In the genomic region with DNA sequence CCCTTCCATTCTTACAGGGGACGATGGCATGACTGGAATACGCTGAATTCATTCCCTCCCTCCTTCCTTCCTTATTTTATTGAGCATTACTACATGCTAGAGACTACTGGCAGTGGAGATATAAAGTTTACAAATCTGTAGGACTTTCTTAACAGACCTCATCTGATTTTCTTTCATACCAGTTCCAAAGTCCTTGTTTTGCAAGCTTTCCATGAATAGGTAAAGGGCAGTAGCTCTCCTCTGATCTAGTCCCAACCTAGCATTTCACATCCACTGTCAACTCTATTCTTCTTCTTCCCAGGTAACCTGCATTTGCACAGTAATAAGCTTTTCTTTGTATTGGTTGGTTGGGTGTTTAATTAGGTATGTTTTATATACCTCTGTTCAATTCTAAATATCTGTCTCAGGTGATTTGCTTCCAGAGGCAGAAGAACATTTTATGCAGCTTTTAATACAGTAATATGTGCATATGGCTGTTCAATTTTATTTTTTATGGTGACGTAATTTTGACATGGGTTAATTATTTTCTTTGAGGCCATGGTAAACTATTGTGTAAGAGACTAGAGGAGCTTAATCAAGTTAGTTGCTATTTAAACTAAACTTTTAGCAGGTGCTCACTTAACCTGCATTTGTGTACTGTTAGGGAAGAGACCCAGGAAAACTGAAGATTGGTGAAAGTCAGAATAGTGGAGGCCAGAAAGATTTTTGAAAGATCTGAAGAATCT, we compare ENCODE assay signal across 23 cellular contexts.
DNase-seq lines count a peak whose midpoint lies in the region; ATAC-seq and TF ChIP-seq lines count a peak whose summit lies in the region.
"Had no signal": no experiment of that assay in that cellular context is flagged by ENCODE, and none has a peak within 500 bp of the region (broad histone marks: within the 10 kb centered on the region; RNA-seq: fewer than 3 reads in every experiment).

No MANE protein-coding gene starts in this region.

- no peak overlapping the region for H3K4me3 ChIP-seq in left ventricle myocardium inferior
- no peak overlapping the region for H3K4me3 ChIP-seq in right lobe of liver
- H3K4me3 ChIP-seq: K562 had no signal

- CTCF ChIA-PET in GM10248 (lab: Yijun Ruan, JAX), result interaction anchor here (0.7 to 4.4 kb wide), 26 partner anchors 8 to 1275 kb away, joined by 3 to 25 read pairs (median 4); a partner anchor contains a TSS

- peak overlapping the region; percentile 71 for H3K27ac Mint-ChIP-seq in central memory CD8-positive, alpha-beta T cell (ENCODE audit: low read depth)
- peak overlapping the region; percentile 74 for H3K27ac Mint-ChIP-seq in stimulated activated effector memory CD8-positive, alpha-beta T cell treated with anti-CD3 and anti-CD28 coated beads, Interleukin-12 subunit alpha, Interleukin-12 subunit beta, amount 100 ng/mL, for 72 hours
- H3K27ac Mint-ChIP-seq: B cell; CD4-positive, CD25-positive, alpha-beta regulatory T cell had no signal

- POLR2A ChIA-PET in GM10248 (lab: Yijun Ruan, JAX), result no interaction called here

- H3K9me3 Mint-ChIP-seq in central memory CD8-positive, alpha-beta T cell, result no peaks in the 10 kb centered on the region
- H3K9me3 Mint-ChIP-seq in stimulated activated effector memory CD8-positive, alpha-beta T cell treated with anti-CD3 and anti-CD28 coated beads, Interleukin-12 subunit alpha, Interleukin-12 subunit beta, amount 100 ng/mL, for 72 hours, result no peaks in the 10 kb centered on the region
- H3K9me3 Mint-ChIP-seq: CD4-positive, CD25-positive, alpha-beta regulatory T cell; H9 had no signal

- ATAC-seq in left cardiac atrium (no peak), right lobe of liver (peak; percentile 69 to 88 (median 78)), HG03108 (IDR thresholded peaks at IDR 0.05; ENCODE audit: unreplicated experiment) (no peak), HG02623 (IDR thresholded peaks at IDR 0.05; ENCODE audit: unreplicated experiment) (no peak)
- ATAC-seq in central memory CD8-positive, alpha-beta T cell (replicated peaks; ENCODE audit: extremely low read depth, poor library complexity, severe bottlenecking), result no peak
- ATAC-seq in stimulated activated effector memory CD8-positive, alpha-beta T cell treated with anti-CD3 and anti-CD28 coated beads, Interleukin-12 subunit alpha, Interleukin-12 subunit beta, amount 100 ng/mL, for 72 hours, result no peak
- ATAC-seq: K562, PC-3 had no signal

- TF ChIP-seq CTCF in left ventricle myocardium inferior (IDR thresholded peaks at IDR 0.05; ENCODE audit: borderline replicate concordance), result no peak
- TF ChIP-seq CTCF in right lobe of liver (IDR thresholded peaks at IDR 0.05), result no peak
- no peak for TF ChIP-seq CTCF in GM10248 (IDR thresholded peaks at IDR 0.05; ENCODE audit: control extremely low read depth, extremely low read depth, low read depth, missing control alignments)

- H3K27me3 Mint-ChIP-seq in central memory CD8-positive, alpha-beta T cell, result no peaks in the 10 kb centered on the region
- H3K27me3 Mint-ChIP-seq: B cell; CD4-positive, CD25-positive, alpha-beta regulatory T cell had no signal

- H3K9me3 ChIP-seq in left ventricle myocardium inferior (replicated peaks) (no peaks in the 10 kb centered on the region), right lobe of liver (no peaks in the 10 kb centered on the region)
- H3K9me3 ChIP-seq: SK-N-SH had no signal

- H3K27me3 ChIP-seq in left ventricle myocardium inferior (ENCODE audit: low read depth), result no peaks in the 10 kb centered on the region
- H3K27me3 ChIP-seq in right lobe of liver, result no peaks in the 10 kb centered on the region

- peaks cover 21% of the 10 kb centered on the region for H3K36me3 Mint-ChIP-seq in central memory CD8-positive, alpha-beta T cell (ENCODE audit: insufficient read depth)
- H3K36me3 Mint-ChIP-seq in stimulated activated effector memory CD8-positive, alpha-beta T cell treated with anti-CD3 and anti-CD28 coated beads, Interleukin-12 subunit alpha, Interleukin-12 subunit beta, amount 100 ng/mL, for 72 hours, result peaks cover 17% of the 10 kb centered on the region

- no peak overlapping the region for H3K4me3 Mint-ChIP-seq in central memory CD8-positive, alpha-beta T cell
- H3K4me3 Mint-ChIP-seq in stimulated activated effector memory CD8-positive, alpha-beta T cell treated with anti-CD3 and anti-CD28 coated beads, Interleukin-12 subunit alpha, Interleukin-12 subunit beta, amount 100 ng/mL, for 72 hours, result no peak overlapping the region
- H3K4me3 Mint-ChIP-seq: B cell; CD4-positive, CD25-positive, alpha-beta regulatory T cell; H9 had no signal

- DNase-seq in left ventricle myocardium inferior (no peak), left cardiac atrium (no peak), right lobe of liver (no peak), GM10248 (ENCODE audit: extremely low spot score) (no peak)
- DNase-seq in central memory CD8-positive, alpha-beta T cell (ENCODE audit: low spot score in 2 of 2), result no peak
- DNase-seq in stimulated activated effector memory CD8-positive, alpha-beta T cell treated with anti-CD3 and anti-CD28 coated beads, Interleukin-12 subunit alpha, Interleukin-12 subunit beta, amount 100 ng/mL, for 72 hours (ENCODE audit: low spot score in 2 of 2), result no peak
- DNase-seq: 8988T; CD4-positive, CD25-positive, alpha-beta regulatory T cell; DMS79 treated with DMSO at 0.1 percent for 48 hours; H9; NCI-H1092 treated with DMSO at 0.1 percent for 48 hours; NCI-H146; NCI-H2029 treated with DMSO at 0.1 percent for 48 hours; NCI-H510A; NCI-H774; PC-3; RPMI8226; SHP77 treated with DMSO at 0.1 percent for 48 hours; SK-N-SH had no signal

- intact Hi-C loops in left ventricle myocardium inferior (cut with micrococcal nuclease), result loop anchor here (10.0 kb wide), 1 partner anchor 904 kb away; no protein-coding TSS in a partner anchor
- intact Hi-C loops in left cardiac atrium (cut with DNase I), result loop anchor here in 1 of 2 donors (10.0 kb wide), 2 partner anchors 484 to 904 kb away; a partner anchor contains a TSS
- intact Hi-C loops in right lobe of liver (cut with DNase I), result no loop called here

- TF ChIP-seq POLR2A in right lobe of liver (IDR thresholded peaks at IDR 0.05), result no peak

- H3K4me1 ChIP-seq in left ventricle myocardium inferior (peaks cover 51% of the 10 kb centered on the region), right lobe of liver (peaks cover 0 to 33% (median 16%) of the 10 kb centered on the region in 4 donors)

- H3K27ac ChIP-seq in left ventricle myocardium inferior (replicated peaks) (peak overlapping the region; percentile 62), right lobe of liver (peak overlapping the region in 2 of 3 donors; percentile 41 to 62)

- peaks cover 35% of the 10 kb centered on the region for H3K4me1 Mint-ChIP-seq in central memory CD8-positive, alpha-beta T cell
- H3K4me1 Mint-ChIP-seq in stimulated activated effector memory CD8-positive, alpha-beta T cell treated with anti-CD3 and anti-CD28 coated beads, Interleukin-12 subunit alpha, Interleukin-12 subunit beta, amount 100 ng/mL, for 72 hours, result peaks cover 36% of the 10 kb centered on the region

- WGBS in right lobe of liver (ENCODE audit: insufficient coverage, low coverage, low lambda C conversion rate, missing lambda C conversion rate), result 32% methylated on average over 3 of the region's 3 CpGs

- H3K36me3 ChIP-seq in left ventricle myocardium inferior, result peaks cover 12% of the 10 kb centered on the region
- no peaks in the 10 kb centered on the region for H3K36me3 ChIP-seq in right lobe of liver

Comparison
In these comparisons a context has a peak if more than half of its experiments do, and no peak if none do; other contexts are left out.
1. ATAC-seq: peak in right lobe of liver (4 of 4); none in left cardiac atrium (0 of 2), central memory CD8-positive, alpha-beta T cell (single experiment), stimulated activated effector memory CD8-positive, alpha-beta T cell treated with anti-CD3 and anti-CD28 coated beads, Interleukin-12 subunit alpha, Interleukin-12 subunit beta, amount 100 ng/mL, for 72 hours (single experiment), HG03108 (single experiment) and HG02623 (single experiment).